24 cellular contexts compared by ENCODE assay signal in genomic region chr5:1416856-1417469, GRCh38. TPM values are rescaled to one million over a fixed set of nuclear protein-coding genes. Genes with fewer than 3 reads are reported as not detected.
DNase-seq lines count a peak whose midpoint lies in the region; ATAC-seq, FAIRE-seq and TF ChIP-seq lines count a peak whose summit lies in the region.
"Had no signal": no experiment of that assay in that cellular context is flagged by ENCODE, and none has a peak within 500 bp of the region (broad histone marks: within the 10 kb centered on the region; RNA-seq: fewer than 3 reads in every experiment).

No MANE protein-coding gene starts in this region.

- no peak for ATAC-seq in right cardiac atrium

- H3K36me3 ChIP-seq in left ventricle myocardium inferior (no peaks in the 10 kb centered on the region), trophoblast cell (ENCODE audit: control insufficient read depth in 1 of 2, insufficient read depth in 2 of 2, low read length in 2 of 2) (no peaks in the 10 kb centered on the region)
- H3K36me3 ChIP-seq: HAP-1 had no signal

- peaks cover 10% of the 10 kb centered on the region for H3K4me1 Mint-ChIP-seq in chondrocyte (ENCODE audit: low read depth)

- H3K4me1 ChIP-seq in left ventricle myocardium inferior (no peaks in the 10 kb centered on the region), right cardiac atrium (ENCODE audit: control insufficient read depth, insufficient read depth, low read length) (no peaks in the 10 kb centered on the region), trophoblast cell (ENCODE audit: control insufficient read depth in 1 of 2, insufficient read depth in 2 of 2, low read length in 2 of 2) (no peaks in the 10 kb centered on the region)
- H3K4me1 ChIP-seq: Caco-2 had no signal

- H2BK12ac ChIP-seq in trophoblast cell (ENCODE audit: low read length) = no peak overlapping the region

- WGBS in right cardiac atrium = 84% methylated on average over 12 of the region's 12 CpGs
- no CpG with 5 or more reads among the region's 12 CpGs for WGBS in trophoblast cell (ENCODE audit: extremely low coverage, insufficient coverage, insufficient read length)

- no peak overlapping the region for H4K8ac ChIP-seq in trophoblast cell (ENCODE audit: low read depth, low read length)

- H2AFZ ChIP-seq in trophoblast cell (ENCODE audit: insufficient read depth, low read length, poor library complexity) = no peak overlapping the region

- peaks cover 9% of the 10 kb centered on the region for H3K27me3 Mint-ChIP-seq in chondrocyte (ENCODE audit: low read depth)

- H3K14ac ChIP-seq in trophoblast cell (ENCODE audit: low read length) = no peak overlapping the region

- intact Hi-C loops in left ventricle myocardium inferior (cut with micrococcal nuclease) (no loop called here), right cardiac atrium (cut with DNase I) (no loop called here)

- no peak overlapping the region for H2BK5ac ChIP-seq in trophoblast cell (ENCODE audit: low read depth, low read length, poor library complexity)

- no peaks in the 10 kb centered on the region for H3K79me1 ChIP-seq in trophoblast cell (ENCODE audit: low read length)

- H3K36me3 Mint-ChIP-seq in chondrocyte (ENCODE audit: low read depth) = no peaks in the 10 kb centered on the region

- no peak overlapping the region for H2BK120ac ChIP-seq in trophoblast cell (ENCODE audit: insufficient read depth, low read length, poor library complexity)

- no peak overlapping the region for H2AK5ac ChIP-seq in trophoblast cell (ENCODE audit: low read length)

- no peak overlapping the region for H3K4ac ChIP-seq in trophoblast cell (ENCODE audit: low read depth, low read length)

- no peak overlapping the region for H3K9ac ChIP-seq in trophoblast cell (ENCODE audit: low read length)

- H3K18ac ChIP-seq in trophoblast cell (ENCODE audit: low read length) = no peak overlapping the region

- H4K91ac ChIP-seq in trophoblast cell (ENCODE audit: low read depth, low read length) = no peak overlapping the region

- no peak overlapping the region for H3K27ac Mint-ChIP-seq in chondrocyte (ENCODE audit: unreplicated experiment)
- H3K27ac Mint-ChIP-seq: B cell; CD4-positive, alpha-beta T cell had no signal

- H3K9me3 Mint-ChIP-seq in chondrocyte (ENCODE audit: low read depth) = peaks cover 10% of the 10 kb centered on the region
- H3K9me3 Mint-ChIP-seq: CD4-positive, alpha-beta T cell had no signal

- no peak for TF ChIP-seq CTCF in left ventricle myocardium inferior (IDR thresholded peaks at IDR 0.05; ENCODE audit: borderline replicate concordance)
- TF ChIP-seq CTCF in chondrocyte (IDR thresholded peaks at IDR 0.05) = no peak
- no peak for TF ChIP-seq CTCF in GM13976 (IDR thresholded peaks at IDR 0.05; ENCODE audit: borderline replicate concordance, control extremely low read depth, extremely low read depth, insufficient read depth, missing control alignments)

- in situ Hi-C loops in GM13976 (cut with MboI; ENCODE audit: low sequenced_read_pairs, unreplicated experiment) = no loop called here

- H3K4me3 ChIP-seq in left ventricle myocardium inferior (no peak overlapping the region), right cardiac atrium (ENCODE audit: low read length) (no peak overlapping the region), trophoblast cell (ENCODE audit: low read depth, low read length) (peak overlapping the region; percentile 41)
- H3K4me3 ChIP-seq: HAP-1 had no signal

- peaks cover 48% of the 10 kb centered on the region for H3K27me3 ChIP-seq in left ventricle myocardium inferior (ENCODE audit: low read depth)
- H3K27me3 ChIP-seq in right cardiac atrium (ENCODE audit: control insufficient read depth, insufficient read depth) = no peaks in the 10 kb centered on the region
- H3K27me3 ChIP-seq in trophoblast cell (ENCODE audit: insufficient read depth, low read length) = no peaks in the 10 kb centered on the region

- H4K12ac ChIP-seq in trophoblast cell (ENCODE audit: low read depth, low read length) = no peak overlapping the region

- DNase-seq in left ventricle myocardium inferior (peak; percentile 7), right cardiac atrium (no peak), chondrocyte (ENCODE audit: low spot score) (peak; percentile 92), trophoblast cell (peak in 1 of 2 donors; percentile 18), HT-29 (ENCODE audit: low spot score) (no peak), frontal cortex (ENCODE audit: low spot score in 2 of 2) (no peak), GM13976 (ENCODE audit: low spot score) (no peak)
- DNase-seq: Caco-2; CD4-positive, alpha-beta T cell; GDM1; MM.1S; NCI-H1092; NCI-H2081; NCI-H2171 treated with DMSO at 0.1 percent for 48 hours; NCI-H446 treated with DMSO at 0.1 percent for 48 hours; NK-92 treated with Interleukin-12 subunit alpha and Interleukin-12 subunit beta, amount 100 ng/mL, for 24 hours; SHP77 treated with DMSO at 0.1 percent for 48 hours had no signal

- no peak for FAIRE-seq in frontal cortex (lab: Jason Lieb, UNC)
- FAIRE-seq: RCC 7860 had no signal

- H3K4me3 Mint-ChIP-seq in chondrocyte (ENCODE audit: unreplicated experiment) = no peak overlapping the region
- H3K4me3 Mint-ChIP-seq: B cell; CD4-positive, alpha-beta T cell had no signal

- H3K23ac ChIP-seq in trophoblast cell (ENCODE audit: low read length) = no peak overlapping the region

- H3K4me2 ChIP-seq in trophoblast cell (ENCODE audit: low read length) = no peak overlapping the region

- H3K79me2 ChIP-seq in trophoblast cell (ENCODE audit: control insufficient read depth, insufficient read depth, low read length, poor library complexity) = no peaks in the 10 kb centered on the region

- H3K27ac ChIP-seq in left ventricle myocardium inferior (replicated peaks) (no peak overlapping the region), right cardiac atrium (ENCODE audit: low read length) (no peak overlapping the region), trophoblast cell (ENCODE audit: low read depth, low read length) (no peak overlapping the region)
- H3K27ac ChIP-seq: HL-60 had no signal

- H3K9me3 ChIP-seq in left ventricle myocardium inferior (replicated peaks) (no peaks in the 10 kb centered on the region), right cardiac atrium (ENCODE audit: control insufficient read depth, low read length) (no peaks in the 10 kb centered on the region), trophoblast cell (ENCODE audit: insufficient read depth, low read depth, low read length) (peaks cover 38% of the 10 kb centered on the region)
- H3K9me3 ChIP-seq: Caco-2, HAP-1 had no signal

RNA-seq across cellular contexts. Expression of gene SLC6A3, which starts 28.3 kb away (rescaled TPM):
- total RNA-seq in left ventricle myocardium inferior (not detected), right cardiac atrium (not detected), chondrocyte (not detected in 3 replicates), frontal cortex (not detected)
- polyA plus RNA-seq in right cardiac atrium = not detected
- 0.11 TPM in 2 replicates for polyA plus RNA-seq in trophoblast cell (2013)
- not detected in 2 replicates for total RNA-seq in HT-29 (2014; rRNA removed; shearing (Covaris generic))
- total RNA-seq: A172, Caco-2, Daoy, LHCN-M2 had no signal

Comparison
In these comparisons a context has a peak if more than half of its experiments do, and no peak if none do; other contexts are left out.
1. DNase-seq: peak in left ventricle myocardium inferior (single experiment) and chondrocyte (single experiment); none in right cardiac atrium (0 of 3), HT-29 (single experiment), frontal cortex (0 of 2) and GM13976 (single experiment).